8 cellular contexts compared by ENCODE assay signal in the genomic region with DNA sequence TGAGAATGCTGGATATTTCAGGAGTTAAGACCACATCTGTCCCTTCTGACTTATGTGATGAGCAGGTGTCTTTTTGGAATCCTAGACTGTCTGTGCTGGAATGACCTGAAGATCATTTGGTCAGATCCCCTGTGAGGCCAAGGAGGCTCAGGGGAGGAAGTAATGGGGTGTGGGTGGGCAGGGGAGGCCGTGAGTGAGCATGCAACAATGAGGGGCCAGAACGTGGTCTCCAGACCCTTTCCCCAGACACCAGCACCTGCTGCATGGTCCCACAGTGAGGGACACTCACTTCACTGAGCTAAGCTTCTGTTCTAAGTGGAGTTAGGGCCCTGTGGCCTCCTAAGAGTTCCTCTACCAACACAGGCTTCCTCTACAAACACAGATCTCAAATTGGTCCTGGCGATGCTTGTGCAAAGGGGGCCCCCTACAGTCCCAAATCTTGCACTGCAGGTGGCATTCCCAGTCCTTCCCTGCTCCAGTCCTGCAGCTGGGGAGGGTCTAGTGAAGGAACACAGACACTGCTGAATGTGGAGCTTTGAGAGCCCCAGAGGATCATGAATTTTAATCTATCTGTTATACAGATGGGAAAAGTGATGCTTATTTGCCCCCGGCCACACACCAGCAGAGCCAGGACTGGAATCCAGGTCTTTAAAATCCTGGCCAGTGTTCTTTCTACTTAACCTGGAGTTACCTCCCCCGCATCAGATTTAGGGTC. TPM values are rescaled to one million over a fixed set of nuclear protein-coding genes. Genes with fewer than 3 reads are reported as not detected.
A peak's percentile ranks its signal among the peaks of the same experiment; 100 is the strongest.
DNase-seq lines count a peak whose midpoint lies in the region; ATAC-seq, FAIRE-seq and TF ChIP-seq lines count a peak whose summit lies in the region.

No MANE protein-coding gene starts in this region.

- H2BK12ac ChIP-seq in H1 (ENCODE audit: low read depth, low read length), result peak overlapping the region; percentile 50; the same call in 1 of the 2 replicates

- no peaks in the 10 kb centered on the region for H3K36me3 ChIP-seq in H1 (ENCODE audit: control insufficient read depth in 2 of 4, insufficient read depth in 4 of 4, low read length in 3 of 4)
- no peaks in the 10 kb centered on the region for H3K36me3 ChIP-seq in tibial artery

- ATAC-seq in activated B cell treated with CpG ODN at 0.5 μM for 24 hours (ENCODE audit: low read depth), result peak; percentile 50

- H3K4me1 Mint-ChIP-seq in activated B cell treated with CpG ODN at 0.5 μM for 24 hours, result no peaks in the 10 kb centered on the region
- peaks cover 4% of the 10 kb centered on the region for H3K4me1 Mint-ChIP-seq in activated T-helper 2 cell treated with anti-CD3 and anti-CD28 coated beads, Interferon-gamma antibody, Interleukin-2, Interleukin-4, amounts not matched to agents 10 μg/mL and 5 μg/mL and 100 μg/mL, durations not matched to agents 14 hours and 24 hours and 36 hours (ENCODE audit: low read depth)

- H3K23ac ChIP-seq in H1 (ENCODE audit: insufficient read length), result no peak overlapping the region

- H3K4me1 ChIP-seq in H1 (replicated peaks in 1 of 4; ENCODE audit: control insufficient read depth in 3 of 4, insufficient read depth in 4 of 4, low read length in 3 of 4) (peaks cover 8 to 51% (median 36%) of the 10 kb centered on the region in 4 experiments), tibial artery (peaks cover 0 to 65% (median 55%) of the 10 kb centered on the region in 4 donors)

- no peaks in the 10 kb centered on the region for H3K9me3 ChIP-seq in H1 (ENCODE audit: insufficient read depth in 2 of 2, low read depth in 1 of 2, low read length in 1 of 2)
- no peaks in the 10 kb centered on the region for H3K9me3 ChIP-seq in tibial artery

- H3K36me3 Mint-ChIP-seq in activated B cell treated with CpG ODN at 0.5 μM for 24 hours (ENCODE audit: low read depth), result no peaks in the 10 kb centered on the region
- no peaks in the 10 kb centered on the region for H3K36me3 Mint-ChIP-seq in activated T-helper 2 cell treated with anti-CD3 and anti-CD28 coated beads, Interferon-gamma antibody, Interleukin-2, Interleukin-4, amounts not matched to agents 10 μg/mL and 5 μg/mL and 100 μg/mL, durations not matched to agents 14 hours and 24 hours and 36 hours (ENCODE audit: low read depth)

- H2AFZ ChIP-seq in H1 (ENCODE audit: low read length), result no peak overlapping the region

- TF ChIP-seq CTCF in AG09319 (IDR thresholded peaks at IDR 0.05; ENCODE audit: low read depth, low read length) (peak; percentile 93), GM13977 (IDR thresholded peaks at IDR 0.05; ENCODE audit: extremely low read depth, insufficient read depth, missing control alignments) (peak; percentile 87), activated B cell treated with CpG ODN at 0.5 μM for 24 hours (IDR thresholded peaks at IDR 0.05) (no peak), H1 (IDR thresholded peaks at IDR 0.05; ENCODE audit: control extremely low read depth in 1 of 3, insufficient read depth in 1 of 3, low read depth in 1 of 3, low read length in 3 of 3) (peak; percentile 82 to 92 (median 89)), tibial artery (IDR thresholded peaks at IDR 0.05) (peak; percentile 90 to 91)

- H4K91ac ChIP-seq in H1 (replicated peaks; ENCODE audit: insufficient read length, low read length), result no peak overlapping the region

- H3K27ac ChIP-seq in H1 (ENCODE audit: low read depth, low read length) (no peak overlapping the region), tibial artery (peak overlapping the region in 1 of 2 donors; percentile 79)

- TF ChIP-seq EP300 in H1 (IDR thresholded peaks at IDR 0.05; ENCODE audit: borderline replicate concordance in 1 of 2, low read depth in 2 of 2, low read length in 2 of 2), result no peak

- no peak overlapping the region for H4K5ac ChIP-seq in H1 (ENCODE audit: insufficient read length, low read depth, low read length)

- POLR2A ChIA-PET in activated B cell treated with CpG ODN at 0.5 μM for 24 hours (lab: Charles Lee) (no interaction called here), H1 (lab: Charles Lee; ENCODE audit: partially characterized antibody) (interaction anchor here (0.6 to 6.6 kb wide), 7 partner anchors 8 to 44 kb away, joined by 3 to 32 read pairs (median 5); no protein-coding TSS in a partner anchor)

- H3K79me1 ChIP-seq in H1 (ENCODE audit: low read depth, low read length), result no peaks in the 10 kb centered on the region

- no peak overlapping the region for H3K4me3 Mint-ChIP-seq in activated B cell treated with CpG ODN at 0.5 μM for 24 hours
- H3K4me3 Mint-ChIP-seq in activated T-helper 2 cell treated with anti-CD3 and anti-CD28 coated beads, Interferon-gamma antibody, Interleukin-2, Interleukin-4, amounts not matched to agents 10 μg/mL and 5 μg/mL and 100 μg/mL, durations not matched to agents 14 hours and 24 hours and 36 hours (ENCODE audit: low read depth), result no peak overlapping the region

- H3K14ac ChIP-seq in H1 (ENCODE audit: insufficient read length), result no peak overlapping the region

- no peak overlapping the region for H2BK5ac ChIP-seq in H1 (ENCODE audit: low read depth, low read length)

- 0 out of 2 replicates have a peak overlapping the region, but pooled peaks have one; percentile 48 for H2BK20ac ChIP-seq in H1 (ENCODE audit: low read length)

- no peak overlapping the region for H3K56ac ChIP-seq in H1 (replicated peaks; ENCODE audit: insufficient read length, low read depth, low read length)

- DNase-seq in AG09319 (ENCODE audit: extremely low read depth, low read depth), result no peak
- no peak for DNase-seq in GM13977 (ENCODE audit: low spot score)
- peak; percentile 51 for DNase-seq in NCI-H226
- DNase-seq in activated B cell treated with CpG ODN at 0.5 μM for 24 hours, result no peak
- DNase-seq in H1 (ENCODE audit: low read depth in 1 of 2, low spot score in 2 of 2), result peak in 1 of 2 experiments; percentile 97
- peak; percentile 84 for DNase-seq in mesenteric fat pad (ENCODE audit: low spot score)
- DNase-seq in tibial artery, result peak; percentile 70 to 85
- no peak for DNase-seq in activated T-helper 2 cell treated with anti-CD3 and anti-CD28 coated beads, Interferon-gamma antibody, Interleukin-2, Interleukin-4, amounts not matched to agents 10 μg/mL and 5 μg/mL and 100 μg/mL, durations not matched to agents 14 hours and 24 hours and 36 hours (ENCODE audit: low spot score)

- H4K20me1 ChIP-seq in H1 (replicated peaks in 1 of 2; ENCODE audit: control insufficient read depth in 1 of 2, insufficient read depth in 2 of 2, low read length in 2 of 2), result peaks cover 0 to 5% of the 10 kb centered on the region in 2 experiments

- no peak overlapping the region for H3K9ac ChIP-seq in H1 (replicated peaks in 1 of 4; ENCODE audit: extremely low read depth in 1 of 4, low read depth in 3 of 4, low read length in 3 of 4)

- H3K27ac Mint-ChIP-seq in activated B cell treated with CpG ODN at 0.5 μM for 24 hours, result no peak overlapping the region
- H3K27ac Mint-ChIP-seq in activated T-helper 2 cell treated with anti-CD3 and anti-CD28 coated beads, Interferon-gamma antibody, Interleukin-2, Interleukin-4, amounts not matched to agents 10 μg/mL and 5 μg/mL and 100 μg/mL, durations not matched to agents 14 hours and 24 hours and 36 hours, result no peak overlapping the region

- no peak overlapping the region for H2BK120ac ChIP-seq in H1 (replicated peaks; ENCODE audit: low read depth, low read length)

- peak; percentile 92 to 95 for TF ChIP-seq RAD21 in H1 (IDR thresholded peaks at IDR 0.05 in 1 of 2, conservative IDR thresholded peaks at IDR 0.05 in 1 of 2; ENCODE audit: low read depth in 2 of 2, low read length in 2 of 2)

- H3K27me3 ChIP-seq in H1 (replicated peaks in 1 of 4; ENCODE audit: control insufficient read depth in 3 of 4, extremely low read depth in 1 of 4, insufficient read depth in 3 of 4, low read length in 3 of 4), result peaks cover 0 to 3% (median 0%) of the 10 kb centered on the region in 4 experiments; a peak in 1 of 7 replicates
- no peaks in the 10 kb centered on the region for H3K27me3 ChIP-seq in tibial artery

- no peak for TF ChIP-seq POLR2A in H1 (IDR thresholded peaks at IDR 0.05; ENCODE audit: control extremely low read depth in 1 of 2, low read depth in 2 of 2, low read length in 2 of 2)

- no peaks in the 10 kb centered on the region for H3K9me3 Mint-ChIP-seq in activated B cell treated with CpG ODN at 0.5 μM for 24 hours
- no peaks in the 10 kb centered on the region for H3K9me3 Mint-ChIP-seq in activated T-helper 2 cell treated with anti-CD3 and anti-CD28 coated beads, Interferon-gamma antibody, Interleukin-2, Interleukin-4, amounts not matched to agents 10 μg/mL and 5 μg/mL and 100 μg/mL, durations not matched to agents 14 hours and 24 hours and 36 hours

- H3K4me3 ChIP-seq in H1 (ENCODE audit: extremely low read depth in 1 of 4, insufficient read depth in 2 of 4, low read depth in 3 of 4, low read length in 4 of 4) (no peak overlapping the region), tibial artery (no peak overlapping the region)

- H4K8ac ChIP-seq in H1 (ENCODE audit: extremely low read depth, insufficient read depth, low read length), result no peak overlapping the region; the same call in 1 of the 2 replicates

- H3K27me3 Mint-ChIP-seq in activated B cell treated with CpG ODN at 0.5 μM for 24 hours, result peaks cover 12% of the 10 kb centered on the region
- no peaks in the 10 kb centered on the region for H3K27me3 Mint-ChIP-seq in activated T-helper 2 cell treated with anti-CD3 and anti-CD28 coated beads, Interferon-gamma antibody, Interleukin-2, Interleukin-4, amounts not matched to agents 10 μg/mL and 5 μg/mL and 100 μg/mL, durations not matched to agents 14 hours and 24 hours and 36 hours (ENCODE audit: low read depth)

- H3K4ac ChIP-seq in H1 (replicated peaks; ENCODE audit: insufficient read length, low read depth, low read length), result no peak overlapping the region

- no peak overlapping the region for H3K18ac ChIP-seq in H1 (ENCODE audit: extremely low read depth, low read length)

- no peak overlapping the region for H2AK5ac ChIP-seq in H1 (ENCODE audit: low read depth, low read length)

- in situ Hi-C loops in GM13977 (cut with MboI; ENCODE audit: low pct_unique_long_range_greater_than_20kb, low sequenced_read_pairs, unreplicated experiment), result no loop called here

- CTCF ChIA-PET in activated B cell treated with CpG ODN at 0.5 μM for 24 hours (lab: Charles Lee) (interaction anchor here (3.4 kb wide), 1 partner anchor 18 kb away, joined by 18 read pairs; no protein-coding TSS in a partner anchor), H1 (lab: Charles Lee; ENCODE audit: partially characterized antibody) (interaction anchor here (0.6 to 26.3 kb wide), 36 partner anchors 10 to 681 kb away, joined by 3 to 474 read pairs (median 4); partner anchors contain the start of genes C1QTNF5, C2CD2L, MFRP and USP2)

- H3K23me2 ChIP-seq in H1 (ENCODE audit: low read depth, low read length), result peaks cover 6% of the 10 kb centered on the region; the same call in 1 of the 2 replicates

- intact Hi-C loops in activated B cell treated with CpG ODN at 0.5 μM for 24 hours (cut with micrococcal nuclease), result loop anchor here (1.0 kb wide), 1 partner anchor 18 kb away; no protein-coding TSS in a partner anchor
- intact Hi-C loops in tibial artery (cut with DNase I; ENCODE audit: low total_unique reads), result loop anchor here (2.0 kb wide), 1 partner anchor 17 kb away; no protein-coding TSS in a partner anchor
- intact Hi-C loops in activated T-helper 2 cell treated with anti-CD3 and anti-CD28 coated beads, Interferon-gamma antibody, Interleukin-2, Interleukin-4, amounts not matched to agents 10 μg/mL and 5 μg/mL and 100 μg/mL, durations not matched to agents 14 hours and 24 hours and 36 hours (cut with micrococcal nuclease), result loop anchor here (1.0 kb wide), 1 partner anchor 18 kb away; no protein-coding TSS in a partner anchor

- H3K4me2 ChIP-seq in H1 (ENCODE audit: insufficient read depth in 1 of 2, low read depth in 2 of 2, low read length in 2 of 2), result no peak overlapping the region

- peak; percentile 45 for FAIRE-seq in H1 (lab: Jason Lieb, UNC)

- WGBS in H1 (ENCODE audit: extremely low coverage in 1 of 2, insufficient coverage in 1 of 2, insufficient read length in 1 of 2, insufficient replicate concordance in 2 of 2, low coverage in 1 of 2, low lambda C conversion rate in 2 of 2, missing lambda C conversion rate in 1 of 2), 2 experiments, result 47% methylated on average over 5 of the region's 5 CpGs; no CpG with 5 or more reads in 1 of the 2 experiments

- 0 out of 2 replicates have a peak overlapping the region, but pooled peaks have one; percentile 3 for H2BK15ac ChIP-seq in H1 (ENCODE audit: low read length)

- H3K79me2 ChIP-seq in H1 (ENCODE audit: control insufficient read depth in 1 of 2, insufficient read depth in 2 of 2, low read length in 2 of 2), result no peaks in the 10 kb centered on the region

RNA-seq across cellular contexts. Expression of gene USP2, which starts 7.4 kb away (rescaled TPM):
- total RNA-seq in activated B cell treated with CpG ODN at 0.5 μM for 24 hours (0.24 TPM in 1 of 2 replicates, not detected in the other), mesenteric fat pad (4.2 TPM)
- total RNA-seq in H1 (2021; fragmentation: NEBNext Ultra II Directional; extraction: Animal tissue kit (Norgen Biotek cat#: 25700)), result 6.9 and 8.5 TPM in 2 replicates
- 2.2 and 3.9 TPM in 2 replicates for polyA plus RNA-seq in H1 (2011; rRNA removed)
- 2.1 TPM for polyA plus RNA-seq in H1 (2011; cell fraction: cytosol; rRNA removed)
- polyA plus RNA-seq in H1 (2011; cell fraction: nucleus; rRNA removed), result 3.5 TPM
- 5.3 to 6.6 TPM (median 5.9 TPM) in 4 replicates for polyA plus RNA-seq in H1 (2012, experiment 1 of 2)
- 5.0 TPM for polyA plus RNA-seq in H1 (2012, experiment 2 of 2)
- 4.6 TPM for polyA plus RNA-seq in H1 (2013, experiment 1 of 2)
- polyA plus RNA-seq in H1 (2013, experiment 2 of 2), result 4.3 TPM
- 7.0 and 7.9 TPM in 2 replicates for polyA minus RNA-seq in H1 (2011; rRNA and poly(A)+ RNA removed)
- 4.6 TPM for polyA minus RNA-seq in H1 (2011; cell fraction: cytosol; rRNA and poly(A)+ RNA removed)
- 7.3 TPM for polyA minus RNA-seq in H1 (2011; cell fraction: nucleus; rRNA and poly(A)+ RNA removed)
- total RNA-seq in activated T-helper 2 cell treated with anti-CD3 and anti-CD28 coated beads, Interferon-gamma antibody, Interleukin-2, Interleukin-4, amounts not matched to agents 10 μg/mL and 5 μg/mL and 100 μg/mL, durations not matched to agents 14 hours and 24 hours and 36 hours, result 1.0 and 1.1 TPM in 2 replicates

RNA-seq across cellular contexts. Expression of gene MFRP, which starts 27.6 kb away (rescaled TPM):
- total RNA-seq in activated B cell treated with CpG ODN at 0.5 μM for 24 hours, result not detected in 2 replicates
- total RNA-seq in H1 (2021; fragmentation: NEBNext Ultra II Directional; extraction: Animal tissue kit (Norgen Biotek cat#: 25700)), result not detected in 2 replicates
- polyA plus RNA-seq in H1 (2011; rRNA removed), result 0.02 TPM in 2 replicates
- not detected for polyA plus RNA-seq in H1 (2011; cell fraction: cytosol; rRNA removed)
- 0.09 TPM for polyA plus RNA-seq in H1 (2011; cell fraction: nucleus; rRNA removed)
- not detected in 4 replicates for polyA plus RNA-seq in H1 (2012, experiment 1 of 2)
- polyA plus RNA-seq in H1 (2012, experiment 2 of 2), result not detected
- 0.02 TPM for polyA plus RNA-seq in H1 (2013, experiment 1 of 2)
- 0.02 TPM for polyA plus RNA-seq in H1 (2013, experiment 2 of 2)
- polyA minus RNA-seq in H1 (2011; rRNA and poly(A)+ RNA removed), result not detected in 2 replicates
- polyA minus RNA-seq in H1 (2011; cell fraction: cytosol; rRNA and poly(A)+ RNA removed), result not detected
- polyA minus RNA-seq in H1 (2011; cell fraction: nucleus; rRNA and poly(A)+ RNA removed), result not detected
- not detected for total RNA-seq in mesenteric fat pad
- not detected in 2 replicates for total RNA-seq in activated T-helper 2 cell treated with anti-CD3 and anti-CD28 coated beads, Interferon-gamma antibody, Interleukin-2, Interleukin-4, amounts not matched to agents 10 μg/mL and 5 μg/mL and 100 μg/mL, durations not matched to agents 14 hours and 24 hours and 36 hours

RNA-seq across cellular contexts. Expression of gene C1QTNF5, which starts 33.4 kb away (rescaled TPM):
- not detected in 2 replicates for total RNA-seq in activated B cell treated with CpG ODN at 0.5 μM for 24 hours
- 1.5 and 2.2 TPM in 2 replicates for total RNA-seq in H1 (2021; fragmentation: NEBNext Ultra II Directional; extraction: Animal tissue kit (Norgen Biotek cat#: 25700))
- polyA plus RNA-seq in H1 (2011; rRNA removed), result 2.7 and 3.4 TPM in 2 replicates
- polyA plus RNA-seq in H1 (2011; cell fraction: cytosol; rRNA removed), result 3.0 TPM
- 3.0 TPM for polyA plus RNA-seq in H1 (2011; cell fraction: nucleus; rRNA removed)
- 1.1 to 2.5 TPM (median 1.7 TPM) in 4 replicates for polyA plus RNA-seq in H1 (2012, experiment 1 of 2)
- 2.3 TPM for polyA plus RNA-seq in H1 (2012, experiment 2 of 2)
- 1.3 TPM for polyA plus RNA-seq in H1 (2013, experiment 1 of 2)
- 1.5 TPM for polyA plus RNA-seq in H1 (2013, experiment 2 of 2)
- 0.73 and 0.76 TPM in 2 replicates for polyA minus RNA-seq in H1 (2011; rRNA and poly(A)+ RNA removed)
- 1.5 TPM for polyA minus RNA-seq in H1 (2011; cell fraction: cytosol; rRNA and poly(A)+ RNA removed)
- polyA minus RNA-seq in H1 (2011; cell fraction: nucleus; rRNA and poly(A)+ RNA removed), result 2.2 TPM
- 52.9 TPM for total RNA-seq in mesenteric fat pad
- not detected in 2 replicates for total RNA-seq in activated T-helper 2 cell treated with anti-CD3 and anti-CD28 coated beads, Interferon-gamma antibody, Interleukin-2, Interleukin-4, amounts not matched to agents 10 μg/mL and 5 μg/mL and 100 μg/mL, durations not matched to agents 14 hours and 24 hours and 36 hours

RNA-seq across cellular contexts. Expression of gene RNF26, which starts 39.7 kb away (rescaled TPM):
- total RNA-seq in activated B cell treated with CpG ODN at 0.5 μM for 24 hours, result 20.1 and 21.2 TPM in 2 replicates
- 82.7 and 86.6 TPM in 2 replicates for total RNA-seq in H1 (2021; fragmentation: NEBNext Ultra II Directional; extraction: Animal tissue kit (Norgen Biotek cat#: 25700))
- polyA plus RNA-seq in H1 (2011; rRNA removed), result 84.0 and 126 TPM in 2 replicates
- polyA plus RNA-seq in H1 (2011; cell fraction: cytosol; rRNA removed), result 70.2 TPM
- 78.5 TPM for polyA plus RNA-seq in H1 (2011; cell fraction: nucleus; rRNA removed)
- polyA plus RNA-seq in H1 (2012, experiment 1 of 2), result 62.6 to 82.3 TPM (median 76.8 TPM) in 4 replicates
- polyA plus RNA-seq in H1 (2012, experiment 2 of 2), result 108 TPM
- 78.7 TPM for polyA plus RNA-seq in H1 (2013, experiment 1 of 2)
- polyA plus RNA-seq in H1 (2013, experiment 2 of 2), result 85.7 TPM
- 91.8 and 114 TPM in 2 replicates for polyA minus RNA-seq in H1 (2011; rRNA and poly(A)+ RNA removed)
- polyA minus RNA-seq in H1 (2011; cell fraction: cytosol; rRNA and poly(A)+ RNA removed), result 73.1 TPM
- polyA minus RNA-seq in H1 (2011; cell fraction: nucleus; rRNA and poly(A)+ RNA removed), result 59.0 TPM
- total RNA-seq in mesenteric fat pad, result 20.6 TPM
- total RNA-seq in activated T-helper 2 cell treated with anti-CD3 and anti-CD28 coated beads, Interferon-gamma antibody, Interleukin-2, Interleukin-4, amounts not matched to agents 10 μg/mL and 5 μg/mL and 100 μg/mL, durations not matched to agents 14 hours and 24 hours and 36 hours, result 29.9 and 32.6 TPM in 2 replicates

RNA-seq across cellular contexts. Expression of gene THY1, which starts 48.9 kb away (rescaled TPM):
- not detected in 2 replicates for total RNA-seq in activated B cell treated with CpG ODN at 0.5 μM for 24 hours
- total RNA-seq in H1 (2021; fragmentation: NEBNext Ultra II Directional; extraction: Animal tissue kit (Norgen Biotek cat#: 25700)), result 259 and 286 TPM in 2 replicates
- 2,050 and 2,479 TPM in 2 replicates for polyA plus RNA-seq in H1 (2011; rRNA removed)
- 1,448 TPM for polyA plus RNA-seq in H1 (2011; cell fraction: cytosol; rRNA removed)
- 660 TPM for polyA plus RNA-seq in H1 (2011; cell fraction: nucleus; rRNA removed)
- polyA plus RNA-seq in H1 (2012, experiment 1 of 2), result 327 to 599 TPM (median 496 TPM) in 4 replicates
- polyA plus RNA-seq in H1 (2012, experiment 2 of 2), result 595 TPM
- 909 TPM for polyA plus RNA-seq in H1 (2013, experiment 1 of 2)
- polyA plus RNA-seq in H1 (2013, experiment 2 of 2), result 1,095 TPM
- polyA minus RNA-seq in H1 (2011; rRNA and poly(A)+ RNA removed), result 708 and 816 TPM in 2 replicates
- polyA minus RNA-seq in H1 (2011; cell fraction: cytosol; rRNA and poly(A)+ RNA removed), result 233 TPM
- 264 TPM for polyA minus RNA-seq in H1 (2011; cell fraction: nucleus; rRNA and poly(A)+ RNA removed)
- 33.4 TPM for total RNA-seq in mesenteric fat pad
- 35.2 and 37.3 TPM in 2 replicates for total RNA-seq in activated T-helper 2 cell treated with anti-CD3 and anti-CD28 coated beads, Interferon-gamma antibody, Interleukin-2, Interleukin-4, amounts not matched to agents 10 μg/mL and 5 μg/mL and 100 μg/mL, durations not matched to agents 14 hours and 24 hours and 36 hours

Comparison
In these comparisons a context has a peak if more than half of its experiments do, and no peak if none do; other contexts are left out.
1. DNase-seq: peak in NCI-H226 (single experiment), mesenteric fat pad (single experiment) and tibial artery (2 of 2); none in AG09319 (single experiment), GM13977 (single experiment), activated B cell treated with CpG ODN at 0.5 μM for 24 hours (single experiment) and activated T-helper 2 cell treated with anti-CD3 and anti-CD28 coated beads, Interferon-gamma antibody, Interleukin-2, Interleukin-4, amounts not matched to agents 10 μg/mL and 5 μg/mL and 100 μg/mL, durations not matched to agents 14 hours and 24 hours and 36 hours (single experiment).
2. RNA of gene C1QTNF5, which starts 33.4 kb away (total RNA-seq): 52.9 TPM in mesenteric fat pad (single experiment); 1.5 to 2.2 TPM in H1, not detected in activated B cell treated with CpG ODN at 0.5 μM for 24 hours and not detected in activated T-helper 2 cell treated with anti-CD3 and anti-CD28 coated beads, Interferon-gamma antibody, Interleukin-2, Interleukin-4, amounts not matched to agents 10 μg/mL and 5 μg/mL and 100 μg/mL, durations not matched to agents 14 hours and 24 hours and 36 hours; every median in the first group is over 10 times any median in the second.